Comparison of ENCODE assay signal across 8 cellular contexts in genomic region chr10:21535494-21535818, GRCh38. TPM values are rescaled to one million over a fixed set of nuclear protein-coding genes. Genes with fewer than 3 reads are reported as not detected.
DNase-seq lines count a peak whose midpoint lies in the region; ATAC-seq and TF ChIP-seq lines count a peak whose summit lies in the region.

No MANE protein-coding gene starts in this region.

- TF ChIP-seq POLR2A in gastroesophageal sphincter (IDR thresholded peaks at IDR 0.05), result no peak

- no peak for DNase-seq in GM23338 (ENCODE audit: low spot score)
- DNase-seq in T-helper 17 cell, result no peak
- DNase-seq in DMS153 (lab: John Stamatoyannopoulos, UW), result no peak
- no peak for DNase-seq in iPS-NIHi7 (ENCODE audit: extremely low spot score)
- no peak for DNase-seq in posterior vena cava (ENCODE audit: low spot score)

- peak overlapping the region; percentile 87 for H3K4me2 ChIP-seq in GM23338

- ATAC-seq in GM23338 (no peak), T-helper 17 cell (no peak), gastroesophageal sphincter (no peak), HG03095 (IDR thresholded peaks at IDR 0.05; ENCODE audit: unreplicated experiment) (no peak)

- H3K36me3 Mint-ChIP-seq in GM23338 (ENCODE audit: low read depth) (peaks cover 45% of the 10 kb centered on the region), T-helper 17 cell (ENCODE audit: low read depth) (no peaks in the 10 kb centered on the region)

- H3K79me2 ChIP-seq in GM23338 (replicated peaks; ENCODE audit: insufficient read depth), result peaks cover 57% of the 10 kb centered on the region

- H3K9me3 Mint-ChIP-seq in GM23338, result no peaks in the 10 kb centered on the region

- H3K27me3 Mint-ChIP-seq in GM23338 (ENCODE audit: insufficient read depth, low read depth, poor library complexity), result peaks cover 12% of the 10 kb centered on the region
- H3K27me3 Mint-ChIP-seq in T-helper 17 cell, result no peaks in the 10 kb centered on the region

- H3K4me3 ChIP-seq in GM23338 (peak overlapping the region; percentile 75), gastroesophageal sphincter (peak overlapping the region; percentile 68 to 91), skin epidermis (peak overlapping the region; percentile 60 to 91 (median 87))

- no peak for TF ChIP-seq EP300 in gastroesophageal sphincter (IDR thresholded peaks at IDR 0.05)

- H3K4me3 Mint-ChIP-seq in GM23338 (peak overlapping the region; percentile 86), T-helper 17 cell (peak overlapping the region; percentile 93)

- WGBS in gastroesophageal sphincter (ENCODE audit: low coverage in 1 of 2), 2 donors, result 22 to 41% methylated on average over 3 to 6 of the region's 7 CpGs

- intact Hi-C loops in posterior vena cava (cut with DNase I), result loop anchor here in 1 of 2 donors (5.0 kb wide), 1 partner anchor 197 kb away; no protein-coding TSS in a partner anchor

- H3K27ac ChIP-seq in GM23338 (ENCODE audit: low read depth) (0 out of 2 replicates have a peak overlapping the region, but pooled peaks have one; percentile 15), gastroesophageal sphincter (peak overlapping the region; percentile 47 to 98 (median 96)), skin epidermis (peak overlapping the region in 20 of 21 experiments; percentile 34 to 100 (median 97))

- H3K4me1 ChIP-seq in GM23338 (ENCODE audit: insufficient read depth), result peaks cover 33% of the 10 kb centered on the region
- H3K4me1 ChIP-seq in gastroesophageal sphincter, result peaks cover 3 to 59% (median 5%) of the 10 kb centered on the region in 3 donors

- TF ChIP-seq CTCF in GM23338 (conservative IDR thresholded peaks at IDR 0.05; ENCODE audit: low read depth in 2 of 2) (no peak), gastroesophageal sphincter (IDR thresholded peaks at IDR 0.05) (no peak)

- H3K9me2 ChIP-seq in GM23338 (ENCODE audit: insufficient read depth), result no peaks in the 10 kb centered on the region

- H3K4me1 Mint-ChIP-seq in GM23338 (peaks cover 23% of the 10 kb centered on the region), T-helper 17 cell (peaks cover 18% of the 10 kb centered on the region)

- H2AFZ ChIP-seq in GM23338, result no peak overlapping the region

- 0 out of 2 replicates have a peak, but pooled peaks cover 7% of the 10 kb centered on the region for H3F3A ChIP-seq in GM23338 (replicated peaks; ENCODE audit: low read depth)

- H3K27me3 ChIP-seq in GM23338 (ENCODE audit: insufficient read depth), result no peaks in the 10 kb centered on the region
- H3K27me3 ChIP-seq in gastroesophageal sphincter, result no peaks in the 10 kb centered on the region

- H3K9me3 ChIP-seq in T-helper 17 cell (ENCODE audit: control insufficient read depth, low read length, poor library complexity, severe bottlenecking) (no peaks in the 10 kb centered on the region), gastroesophageal sphincter (no peaks in the 10 kb centered on the region)

- H4K20me1 ChIP-seq in GM23338 (replicated peaks; ENCODE audit: insufficient read depth), result peaks cover 16% of the 10 kb centered on the region

- H3K27ac Mint-ChIP-seq in GM23338 (no peak overlapping the region; the same call in 1 of the 2 replicates), T-helper 17 cell (peak overlapping the region; percentile 86)

- H3K36me3 ChIP-seq in GM23338 (ENCODE audit: insufficient read depth) (peaks cover 18% of the 10 kb centered on the region), gastroesophageal sphincter (peaks cover 0 to 38% of the 10 kb centered on the region in 2 donors)

TF ChIP-seq in GM23338, 12 proteins besides CTCF, POLR2A, EP300 and RAD21 (continues in another document):
- TF ChIP-seq CREB1 (CRISPR knock-in tag; IDR thresholded peaks at IDR 0.05; ENCODE audit: low read depth) (no peak), ETS1 (IDR thresholded peaks at IDR 0.05) (no peak), STAT1 (IDR thresholded peaks at IDR 0.05; ENCODE audit: unreplicated experiment) (no peak), ZNF331 (CRISPR knock-in tag; IDR thresholded peaks at IDR 0.05; ENCODE audit: low read depth) (no peak), ZNF114 (CRISPR knock-in tag; IDR thresholded peaks at IDR 0.05) (no peak), REST (IDR thresholded peaks at IDR 0.05; ENCODE audit: unreplicated experiment) (no peak), NANOG (IDR thresholded peaks at IDR 0.05; ENCODE audit: borderline replicate concordance) (no peak)

RNA-seq across cellular contexts. Expression of gene MLLT10, which starts 1.4 kb away (rescaled TPM):
- total RNA-seq in GM23338 (2014; rRNA removed; shearing (Covaris generic)), result 54.1 and 55.4 TPM in 2 replicates
- polyA plus RNA-seq in GM23338 (2016; fragmentation: Nextera tagmentation; extraction: Ambion mirVana), result 26.1 and 28.8 TPM in 2 replicates
- total RNA-seq in T-helper 17 cell (10 to 100 TPM; 68.6 to 72.0 TPM), gastroesophageal sphincter (10 to 100 TPM; 27.2 to 52.1 (median 39.0) TPM), posterior vena cava (10 to 100 TPM; 31.5 to 34.0 TPM)

RNA-seq across cellular contexts. Expression of gene SKIDA1, which starts 10.0 kb away (rescaled TPM):
- 2.3 and 3.5 TPM in 2 replicates for total RNA-seq in GM23338 (2014; rRNA removed; shearing (Covaris generic))
- 0.94 and 1.5 TPM in 2 replicates for polyA plus RNA-seq in GM23338 (2016; fragmentation: Nextera tagmentation; extraction: Ambion mirVana)
- total RNA-seq in T-helper 17 cell, result under 1 TPM; 0.34 to 0.37 TPM
- 1 to 10 TPM in 2 of 4 donors, under 1 TPM in 2; 0.74 to 6.5 (median 2.1) TPM for total RNA-seq in gastroesophageal sphincter
- total RNA-seq in posterior vena cava, result 1 to 10 TPM in 1 of 2 donors, under 1 TPM in 1; 0.33 to 1.2 TPM

Comparison
In these comparisons a context has a peak if more than half of its experiments do, and no peak if none do; other contexts are left out.
1. H3K27ac ChIP-seq: peak in every context shown above with its lines; median percentile 97 in skin epidermis; 96 in gastroesophageal sphincter; 15 in GM23338.